ENCODE assay signal across 9 cellular contexts in genomic region chr14:21233457-21234076, GRCh38. TPM values are rescaled to one million over a fixed set of nuclear protein-coding genes. Genes with fewer than 3 reads are reported as not detected.
A peak's percentile ranks its signal among the peaks of the same experiment; 100 is the strongest.
DNase-seq lines count a peak whose midpoint lies in the region; ATAC-seq and TF ChIP-seq lines count a peak whose summit lies in the region.
"Had no signal": no experiment of that assay in that cellular context is flagged by ENCODE, and none has a peak within 500 bp of the region (broad histone marks: within the 10 kb centered on the region; RNA-seq: fewer than 3 reads in every experiment).

No MANE protein-coding gene starts in this region.

- TF ChIP-seq EP300 in esophagus muscularis mucosa (IDR thresholded peaks at IDR 0.05) = no peak

- no peak for DNase-seq in activated CD8-positive, alpha-beta memory T cell treated with anti-CD3 and anti-CD28 coated beads, Interleukin-2, amount 10 ng/mL, durations not matched to agents 7 days and 5 days
- DNase-seq in activated CD8-positive, alpha-beta memory T cell treated with anti-CD3 and anti-CD28 coated beads for 24 hours = no peak
- DNase-seq in RKO (ENCODE audit: low spot score) = peak; percentile 38
- no peak for DNase-seq in esophagus muscularis mucosa (ENCODE audit: extremely low spot score)
- no peak for DNase-seq in psoas muscle
- no peak for DNase-seq in nucleus accumbens (lab: John Stamatoyannopoulos, UW)
- DNase-seq: NCI-H524 treated with DMSO at 0.1 percent for 48 hours had no signal

- H3K4me3 ChIP-seq in esophagus muscularis mucosa = no peak overlapping the region
- peak overlapping the region; percentile 2 for H3K4me3 ChIP-seq in psoas muscle

- no peaks in the 10 kb centered on the region for H3K27me3 ChIP-seq in esophagus muscularis mucosa
- H3K27me3 ChIP-seq in psoas muscle (ENCODE audit: insufficient read depth in 3 of 3, low read length in 2 of 3) = no peaks in the 10 kb centered on the region

- no peaks in the 10 kb centered on the region for H3K27me3 Mint-ChIP-seq in activated CD8-positive, alpha-beta memory T cell treated with anti-CD3 and anti-CD28 coated beads, Interleukin-2, amount 10 ng/mL, durations not matched to agents 7 days and 5 days

- peaks cover 65% of the 10 kb centered on the region for H3K36me3 Mint-ChIP-seq in activated CD8-positive, alpha-beta memory T cell treated with anti-CD3 and anti-CD28 coated beads, Interleukin-2, amount 10 ng/mL, durations not matched to agents 7 days and 5 days

- H3K27ac ChIP-seq in esophagus muscularis mucosa (replicated peaks in 1 of 4) (no peak overlapping the region), psoas muscle (no peak overlapping the region)

- WGBS in esophagus muscularis mucosa = 47% methylated on average over 8 of the region's 8 CpGs
- WGBS in psoas muscle, 3 donors = 42 to 54% (median 46%) methylated on average over 8 of the region's 8 CpGs

- CTCF ChIA-PET in activated CD8-positive, alpha-beta memory T cell treated with anti-CD3 and anti-CD28 coated beads, Interleukin-2, amount 10 ng/mL, durations not matched to agents 7 days and 5 days (lab: Charles Lee) = interaction anchor here (0.6 to 1.0 kb wide), 2 partner anchors 11 to 23 kb away, joined by 3 read pairs; no protein-coding TSS in a partner anchor

- peak overlapping the region; percentile 51 for H3K4me3 Mint-ChIP-seq in activated CD8-positive, alpha-beta memory T cell treated with anti-CD3 and anti-CD28 coated beads, Interleukin-2, amount 10 ng/mL, durations not matched to agents 7 days and 5 days

- H3K9me3 ChIP-seq in esophagus muscularis mucosa = no peaks in the 10 kb centered on the region
- no peaks in the 10 kb centered on the region for H3K9me3 ChIP-seq in psoas muscle

- peak overlapping the region; percentile 75 for H3K27ac Mint-ChIP-seq in activated CD8-positive, alpha-beta memory T cell treated with anti-CD3 and anti-CD28 coated beads, Interleukin-2, amount 10 ng/mL, durations not matched to agents 7 days and 5 days

- peak in 2 of 3 experiments; percentile 30 to 48 for TF ChIP-seq CTCF in esophagus muscularis mucosa (IDR thresholded peaks at IDR 0.05)
- peak; percentile 33 for TF ChIP-seq CTCF in psoas muscle (IDR thresholded peaks at IDR 0.05)

- ATAC-seq in activated CD8-positive, alpha-beta memory T cell treated with anti-CD3 and anti-CD28 coated beads, Interleukin-2, amount 10 ng/mL, durations not matched to agents 7 days and 5 days = peak; percentile 21
- ATAC-seq in psoas muscle (peak in 3 of 4 donors; percentile 57 to 62 (median 62)), GM18511 (IDR thresholded peaks at IDR 0.05; ENCODE audit: unreplicated experiment) (no peak), HG02763 (IDR thresholded peaks at IDR 0.05; ENCODE audit: unreplicated experiment) (no peak)

- peaks cover 48 to 79% (median 75%) of the 10 kb centered on the region in 4 donors for H3K4me1 ChIP-seq in esophagus muscularis mucosa
- H3K4me1 ChIP-seq in psoas muscle = peaks cover 63% of the 10 kb centered on the region

- peaks cover 18 to 60% (median 41%) of the 10 kb centered on the region in 4 donors for H3K36me3 ChIP-seq in esophagus muscularis mucosa
- peaks cover 0 to 80% of the 10 kb centered on the region in 2 donors for H3K36me3 ChIP-seq in psoas muscle (ENCODE audit: insufficient read depth in 1 of 2, low read depth in 1 of 2)

- no peaks in the 10 kb centered on the region for H3K9me3 Mint-ChIP-seq in activated CD8-positive, alpha-beta memory T cell treated with anti-CD3 and anti-CD28 coated beads, Interleukin-2, amount 10 ng/mL, durations not matched to agents 7 days and 5 days (ENCODE audit: low read depth)

- intact Hi-C loops in esophagus muscularis mucosa (cut with DNase I) (no loop called here), psoas muscle (cut with DNase I) (loop anchor here in 1 of 2 donors (5.0 to 10.0 kb wide), 2 partner anchors 34 to 151 kb away; partner anchors contain the start of genes HNRNPC and SUPT16H)

- peaks cover 86% of the 10 kb centered on the region for H3K4me1 Mint-ChIP-seq in activated CD8-positive, alpha-beta memory T cell treated with anti-CD3 and anti-CD28 coated beads, Interleukin-2, amount 10 ng/mL, durations not matched to agents 7 days and 5 days

- no peak for TF ChIP-seq POLR2A in esophagus muscularis mucosa (IDR thresholded peaks at IDR 0.05; ENCODE audit: low read depth)

RNA-seq across cellular contexts. Expression of gene HNRNPC, which starts 35.7 kb away (rescaled TPM):
- total RNA-seq in activated CD8-positive, alpha-beta memory T cell treated with anti-CD3 and anti-CD28 coated beads, Interleukin-2, amount 10 ng/mL, durations not matched to agents 7 days and 5 days = 100 to 1,000 TPM; 718 to 921 TPM
- total RNA-seq in esophagus muscularis mucosa (100 to 1,000 TPM; 260 to 396 (median 292) TPM), psoas muscle (100 to 1,000 TPM; 217 to 310 (median 245) TPM)
- 100 to 1,000 TPM; 215 to 290 (median 282) TPM for polyA plus RNA-seq in psoas muscle

RNA-seq across cellular contexts. Expression of gene RPGRIP1, which starts 46.3 kb away (rescaled TPM):
- total RNA-seq in activated CD8-positive, alpha-beta memory T cell treated with anti-CD3 and anti-CD28 coated beads, Interleukin-2, amount 10 ng/mL, durations not matched to agents 7 days and 5 days = not detected
- total RNA-seq in esophagus muscularis mucosa (not detected), psoas muscle (not detected)
- under 1 TPM in 2 of 3 donors, not detected in 1; 0.04 to 0.15 TPM for polyA plus RNA-seq in psoas muscle

Comparison
In these comparisons a context has a peak if more than half of its experiments do, and no peak if none do; other contexts are left out.
1. ATAC-seq: peak in activated CD8-positive, alpha-beta memory T cell treated with anti-CD3 and anti-CD28 coated beads, Interleukin-2, amount 10 ng/mL, durations not matched to agents 7 days and 5 days (single experiment) and psoas muscle (3 of 4); none in GM18511 (single experiment) and HG02763 (single experiment).